2 cellular contexts compared by ENCODE assay signal in genomic region chr1:57343298-57343915, GRCh38.
DNase-seq lines count a peak whose midpoint lies in the region; FAIRE-seq and TF ChIP-seq lines count a peak whose summit lies in the region.
"Not testable (repeated sequence)": the region's sequence is repeated elsewhere in the genome, so short reads cannot be mapped to it uniquely, and the experiment has no call there.

No MANE protein-coding gene starts in this region.

- no CpG with 5 or more reads among the region's 34 CpGs for WGBS in neuronal stem cell (ENCODE audit: extremely low coverage in 2 of 2, insufficient read length in 2 of 2, insufficient replicate concordance in 1 of 2), 2 donors

- not testable (repeated sequence) for H2BK120ac ChIP-seq in neuronal stem cell (ENCODE audit: low read depth, low read length)

- H3K14ac ChIP-seq in neuronal stem cell (ENCODE audit: low read length), result not testable (repeated sequence)

- not testable (repeated sequence) for H4K91ac ChIP-seq in neuronal stem cell (ENCODE audit: low read depth, low read length, poor library complexity)

- not testable (repeated sequence) for H3K4ac ChIP-seq in neuronal stem cell (ENCODE audit: low read length)

- peak; percentile 58 for DNase-seq in kidney
- not testable (repeated sequence) for DNase-seq in neuronal stem cell (ENCODE audit: low spot score)

- H2BK12ac ChIP-seq in neuronal stem cell (ENCODE audit: low read length), result not testable (repeated sequence)

- not testable (repeated sequence) for H3K27me3 ChIP-seq in neuronal stem cell (ENCODE audit: control insufficient read depth in 3 of 3, insufficient read depth in 3 of 3, low read depth in 1 of 3, low read length in 3 of 3)

- intact Hi-C loops in kidney (cut with DNase I), result not testable (repeated sequence)

- H2BK5ac ChIP-seq in neuronal stem cell (ENCODE audit: low read length), result not testable (repeated sequence)

- not testable (repeated sequence) for TF ChIP-seq CTCF in kidney (IDR thresholded peaks at IDR 0.05; ENCODE audit: borderline replicate concordance, extremely low read depth, insufficient read depth)

- H2AK5ac ChIP-seq in neuronal stem cell (ENCODE audit: low read depth, low read length), result not testable (repeated sequence)

- not testable (repeated sequence) for H3K9me3 ChIP-seq in kidney (ENCODE audit: control insufficient read depth in 1 of 2, low read length in 2 of 2); neuronal stem cell (replicated peaks in 1 of 2; ENCODE audit: control insufficient read depth in 2 of 2, insufficient read depth in 1 of 2, low read depth in 1 of 2, low read length in 2 of 2)

- FAIRE-seq in kidney (lab: Jason Lieb, UNC), result not testable (repeated sequence)

- not testable (repeated sequence) for H4K8ac ChIP-seq in neuronal stem cell (ENCODE audit: low read depth, low read length)

- not testable (repeated sequence) for H2BK15ac ChIP-seq in neuronal stem cell (ENCODE audit: low read length)

- H3K27ac ChIP-seq in kidney (ENCODE audit: low read depth in 2 of 2, low read length in 2 of 2); neuronal stem cell (replicated peaks; ENCODE audit: low read length): not testable (repeated sequence)

- H2AFZ ChIP-seq in neuronal stem cell (ENCODE audit: low read length), result not testable (repeated sequence)

- not testable (repeated sequence) for H3K4me3 ChIP-seq in kidney (ENCODE audit: low read length in 2 of 2); neuronal stem cell (ENCODE audit: low read length in 2 of 2)

- not testable (repeated sequence) for H3K9ac ChIP-seq in kidney (ENCODE audit: low read length in 2 of 2)
- peak overlapping the region; percentile 3 for H3K9ac ChIP-seq in neuronal stem cell (ENCODE audit: low read depth, low read length, poor library complexity)

- not testable (repeated sequence) for H3K18ac ChIP-seq in neuronal stem cell (ENCODE audit: low read length)

- not testable (repeated sequence) for H3K4me1 ChIP-seq in kidney (ENCODE audit: control insufficient read depth in 1 of 2, insufficient read depth in 1 of 2, low read depth in 1 of 2, low read length in 2 of 2); neuronal stem cell (ENCODE audit: control insufficient read depth in 2 of 2, insufficient read depth in 1 of 2, low read depth in 1 of 2, low read length in 2 of 2)

- H3K4me2 ChIP-seq in neuronal stem cell (ENCODE audit: insufficient read depth, low read length, poor library complexity, severe bottlenecking), result not testable (repeated sequence)

- not testable (repeated sequence) for H3K79me1 ChIP-seq in neuronal stem cell (ENCODE audit: low read depth, low read length)

- not testable (repeated sequence) for H3K36me3 ChIP-seq in kidney (ENCODE audit: control insufficient read depth in 1 of 2, insufficient read depth in 2 of 2, low read length in 2 of 2); neuronal stem cell (replicated peaks in 1 of 2; ENCODE audit: control insufficient read depth in 2 of 2, insufficient read depth in 2 of 2, low read length in 2 of 2)

- peak overlapping the region; percentile 46 for H3K23ac ChIP-seq in neuronal stem cell (ENCODE audit: low read depth, low read length, poor library complexity)
